ENCODE assay signal across 20 cellular contexts in the genomic region with DNA sequence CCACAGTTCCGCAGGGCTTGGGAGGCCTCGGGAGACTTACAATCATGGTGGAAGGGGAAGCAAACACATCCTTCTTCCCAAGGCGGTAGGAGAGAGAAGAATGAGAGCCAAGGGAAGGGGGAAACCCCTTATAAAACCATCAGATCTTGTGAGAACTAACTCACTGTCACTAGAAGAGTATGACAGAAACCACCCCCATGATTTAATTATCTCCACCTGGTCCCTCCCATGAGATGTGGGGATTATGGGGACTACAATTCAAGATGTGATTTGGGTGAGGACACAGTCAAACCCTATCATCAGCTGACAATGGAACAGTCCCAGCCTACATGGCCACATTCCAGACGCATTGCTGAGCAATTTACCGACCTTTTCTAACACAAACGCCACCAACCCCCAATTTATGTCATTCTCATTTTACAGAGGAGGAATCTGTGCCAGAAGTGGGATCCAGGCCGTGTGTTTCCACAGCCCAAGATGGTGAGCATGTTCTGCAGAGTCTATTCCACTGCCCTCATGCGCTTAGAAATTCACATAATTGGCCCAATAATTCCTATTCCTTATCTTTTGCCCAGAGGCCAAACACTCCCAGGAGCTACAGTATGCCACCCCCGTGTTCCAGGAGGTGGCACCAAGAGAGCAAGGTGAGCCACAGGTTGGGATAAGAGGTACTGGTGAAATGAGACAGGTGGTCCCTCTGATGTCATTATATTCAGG. TPM values are rescaled to one million over a fixed set of nuclear protein-coding genes. Genes with fewer than 3 reads are reported as not detected.
DNase-seq lines count a peak whose midpoint lies in the region; FAIRE-seq and TF ChIP-seq lines count a peak whose summit lies in the region.
"Had no signal": no experiment of that assay in that cellular context is flagged by ENCODE, and none has a peak within 500 bp of the region (broad histone marks: within the 10 kb centered on the region; RNA-seq: fewer than 3 reads in every experiment).

No MANE protein-coding gene starts in this region.

- H2BK120ac ChIP-seq in H1 (replicated peaks; ENCODE audit: low read depth, low read length) (no peak overlapping the region), trophoblast cell (ENCODE audit: insufficient read depth, low read length, poor library complexity) (no peak overlapping the region)

- H2BK5ac ChIP-seq in H1 (ENCODE audit: low read depth, low read length) (no peak overlapping the region), trophoblast cell (ENCODE audit: low read depth, low read length, poor library complexity) (no peak overlapping the region)

- H4K8ac ChIP-seq in H1 (ENCODE audit: extremely low read depth, insufficient read depth, low read length) (no peak overlapping the region), trophoblast cell (ENCODE audit: low read depth, low read length) (no peak overlapping the region)

- H3K23ac ChIP-seq in H1 (ENCODE audit: insufficient read length) = no peak overlapping the region
- H3K23ac ChIP-seq in trophoblast cell (ENCODE audit: low read length) = no peak overlapping the region

- H4K5ac ChIP-seq in H1 (ENCODE audit: insufficient read length, low read depth, low read length) = no peak overlapping the region

- H3K9me3 ChIP-seq in H1 (ENCODE audit: insufficient read depth in 2 of 2, low read depth in 1 of 2, low read length in 1 of 2) (no peaks in the 10 kb centered on the region), trophoblast cell (ENCODE audit: insufficient read depth, low read depth, low read length) (no peaks in the 10 kb centered on the region), testis (no peaks in the 10 kb centered on the region)

- TF ChIP-seq CTCF in H1 (IDR thresholded peaks at IDR 0.05; ENCODE audit: control extremely low read depth in 1 of 3, insufficient read depth in 1 of 3, low read depth in 1 of 3, low read length in 3 of 3) (no peak), testis (IDR thresholded peaks at IDR 0.05) (no peak)

- FAIRE-seq in H1 (lab: Jason Lieb, UNC) = no peak
- FAIRE-seq: GM12878, GM18507, RCC 7860 had no signal

- H4K91ac ChIP-seq in H1 (replicated peaks; ENCODE audit: insufficient read length, low read length) = no peak overlapping the region
- no peak overlapping the region for H4K91ac ChIP-seq in trophoblast cell (ENCODE audit: low read depth, low read length)

- H3K27ac ChIP-seq in H1 (ENCODE audit: low read depth, low read length) = no peak overlapping the region
- H3K27ac ChIP-seq in trophoblast cell (ENCODE audit: low read depth, low read length) = no peak overlapping the region
- no peak overlapping the region for H3K27ac ChIP-seq in testis
- H3K27ac ChIP-seq: 22Rv1, GM23248 had no signal

- no peaks in the 10 kb centered on the region; a peak in 1 of 7 replicates for H3K27me3 ChIP-seq in H1 (replicated peaks in 1 of 4; ENCODE audit: control insufficient read depth in 3 of 4, extremely low read depth in 1 of 4, insufficient read depth in 3 of 4, low read length in 3 of 4)
- no peaks in the 10 kb centered on the region for H3K27me3 ChIP-seq in trophoblast cell (ENCODE audit: insufficient read depth, low read length)
- H3K27me3 ChIP-seq in testis = no peaks in the 10 kb centered on the region

- TF ChIP-seq EP300 in Ishikawa (IDR thresholded peaks at IDR 0.05; ENCODE audit: borderline replicate concordance) = no peak
- TF ChIP-seq EP300 in H1 (IDR thresholded peaks at IDR 0.05; ENCODE audit: borderline replicate concordance in 1 of 2, low read depth in 2 of 2, low read length in 2 of 2) = no peak

- H3K36me3 ChIP-seq in H1 (ENCODE audit: control insufficient read depth in 2 of 4, insufficient read depth in 4 of 4, low read length in 3 of 4) (no peaks in the 10 kb centered on the region), trophoblast cell (ENCODE audit: control insufficient read depth in 1 of 2, insufficient read depth in 2 of 2, low read length in 2 of 2) (no peaks in the 10 kb centered on the region), testis (ENCODE audit: low read depth, missing control alignments) (no peaks in the 10 kb centered on the region)

- H3K4me3 ChIP-seq in H1 (ENCODE audit: extremely low read depth in 1 of 4, insufficient read depth in 2 of 4, low read depth in 3 of 4, low read length in 4 of 4) = no peak overlapping the region
- no peak overlapping the region for H3K4me3 ChIP-seq in trophoblast cell (ENCODE audit: low read depth, low read length)
- H3K4me3 ChIP-seq in testis = no peak overlapping the region
- H3K4me3 ChIP-seq: GM12878, GM23248 had no signal

- H3K23me2 ChIP-seq in H1 (ENCODE audit: low read depth, low read length) = no peaks in the 10 kb centered on the region

- CTCF ChIA-PET in H1 (lab: Charles Lee; ENCODE audit: partially characterized antibody) = interaction anchor here (0.6 kb wide), 1 partner anchor 20 kb away, joined by 5 read pairs; no protein-coding TSS in a partner anchor

- TF ChIP-seq RAD21 in Ishikawa (IDR thresholded peaks at IDR 0.05; ENCODE audit: low read depth) (no peak), H1 (IDR thresholded peaks at IDR 0.05 in 1 of 2, conservative IDR thresholded peaks at IDR 0.05 in 1 of 2; ENCODE audit: low read depth in 2 of 2, low read length in 2 of 2) (no peak)

- H3K4ac ChIP-seq in H1 (replicated peaks; ENCODE audit: insufficient read length, low read depth, low read length) = no peak overlapping the region
- H3K4ac ChIP-seq in trophoblast cell (ENCODE audit: low read depth, low read length) = no peak overlapping the region

- H3K4me2 ChIP-seq in H1 (ENCODE audit: insufficient read depth in 1 of 2, low read depth in 2 of 2, low read length in 2 of 2) = no peak overlapping the region
- no peak overlapping the region for H3K4me2 ChIP-seq in trophoblast cell (ENCODE audit: low read length)

- no peak overlapping the region for H3K56ac ChIP-seq in H1 (replicated peaks; ENCODE audit: insufficient read length, low read depth, low read length)

- TF ChIP-seq POLR2A in H1 (IDR thresholded peaks at IDR 0.05; ENCODE audit: control extremely low read depth in 1 of 2, low read depth in 2 of 2, low read length in 2 of 2) = no peak
- TF ChIP-seq POLR2A in testis (IDR thresholded peaks at IDR 0.05) = no peak

- POLR2A ChIA-PET in H1 (lab: Charles Lee; ENCODE audit: partially characterized antibody) = interaction anchor here (0.6 to 2.2 kb wide), 3 partner anchors 32 to 39 kb away, joined by 3 to 6 read pairs (median 3); no protein-coding TSS in a partner anchor

- H3K79me2 ChIP-seq in H1 (ENCODE audit: control insufficient read depth in 1 of 2, insufficient read depth in 2 of 2, low read length in 2 of 2) (no peaks in the 10 kb centered on the region), trophoblast cell (ENCODE audit: control insufficient read depth, insufficient read depth, low read length, poor library complexity) (no peaks in the 10 kb centered on the region)

- 81% methylated on average over 9 of the region's 9 CpGs; no CpG with 5 or more reads in 1 of the 2 experiments for WGBS in H1 (ENCODE audit: extremely low coverage in 1 of 2, insufficient coverage in 1 of 2, insufficient read length in 1 of 2, insufficient replicate concordance in 2 of 2, low coverage in 1 of 2, low lambda C conversion rate in 2 of 2, missing lambda C conversion rate in 1 of 2), 2 experiments
- no CpG with 5 or more reads among the region's 9 CpGs for WGBS in trophoblast cell (ENCODE audit: extremely low coverage, insufficient coverage, insufficient read length)
- WGBS in testis, 2 donors = 76 to 77% methylated on average over 9 of the region's 9 CpGs

- peak; percentile 6 for DNase-seq in NCI-H146 (lab: John Stamatoyannopoulos, UW)
- DNase-seq in NCI-H146 treated with DMSO at 0.1 percent for 48 hours (lab: John Stamatoyannopoulos, UW; ENCODE audit: unreplicated experiment) = no peak
- no peak for DNase-seq in H1 (ENCODE audit: low read depth in 1 of 2, low spot score in 2 of 2)
- peak; percentile 57 to 88 for DNase-seq in trophoblast cell
- no peak for DNase-seq in NCI-H128 (lab: John Stamatoyannopoulos, UW; ENCODE audit: unreplicated experiment)
- no peak for DNase-seq in hippocampal formation (lab: John Stamatoyannopoulos, UW)
- DNase-seq in testis = no peak
- DNase-seq: DMS79 treated with DMSO at 0.1 percent for 48 hours, GDM1, GM23248, HFFc6, KG1, NCI-H1436 treated with DMSO at 0.1 percent for 48 hours, NCI-H446, Right ventricle myocardium superior had no signal

- no peak overlapping the region for H2BK12ac ChIP-seq in H1 (ENCODE audit: low read depth, low read length)
- no peak overlapping the region for H2BK12ac ChIP-seq in trophoblast cell (ENCODE audit: low read length)

- H2AK5ac ChIP-seq in H1 (ENCODE audit: low read depth, low read length) (no peak overlapping the region), trophoblast cell (ENCODE audit: low read length) (no peak overlapping the region)

- intact Hi-C loops in testis (cut with DNase I; ENCODE audit: low total_unique reads) = no loop called here

- no peak overlapping the region for H4K12ac ChIP-seq in trophoblast cell (ENCODE audit: low read depth, low read length)

- H2BK15ac ChIP-seq in H1 (ENCODE audit: low read length) = no peak overlapping the region

- H3K4me1 ChIP-seq in H1 (replicated peaks in 1 of 4; ENCODE audit: control insufficient read depth in 3 of 4, insufficient read depth in 4 of 4, low read length in 3 of 4) = peaks cover 0 to 5% (median 0%) of the 10 kb centered on the region in 4 experiments; a peak in 3 of 7 replicates
- peaks cover 0 to 4% of the 10 kb centered on the region in 2 experiments for H3K4me1 ChIP-seq in trophoblast cell (ENCODE audit: control insufficient read depth in 1 of 2, insufficient read depth in 2 of 2, low read length in 2 of 2)
- no peaks in the 10 kb centered on the region for H3K4me1 ChIP-seq in testis

- no peak overlapping the region for H3K14ac ChIP-seq in H1 (ENCODE audit: insufficient read length)
- H3K14ac ChIP-seq in trophoblast cell (ENCODE audit: low read length) = no peak overlapping the region

- H3K79me1 ChIP-seq in H1 (ENCODE audit: low read depth, low read length) = no peaks in the 10 kb centered on the region
- H3K79me1 ChIP-seq in trophoblast cell (ENCODE audit: low read length) = no peaks in the 10 kb centered on the region

- H4K20me1 ChIP-seq in H1 (replicated peaks in 1 of 2; ENCODE audit: control insufficient read depth in 1 of 2, insufficient read depth in 2 of 2, low read length in 2 of 2) = no peaks in the 10 kb centered on the region

- H3K18ac ChIP-seq in H1 (ENCODE audit: extremely low read depth, low read length) (no peak overlapping the region), trophoblast cell (ENCODE audit: low read length) (no peak overlapping the region)

- H2BK20ac ChIP-seq in H1 (ENCODE audit: low read length) = no peak overlapping the region

- no peak overlapping the region for H3K9ac ChIP-seq in H1 (replicated peaks in 1 of 4; ENCODE audit: extremely low read depth in 1 of 4, low read depth in 3 of 4, low read length in 3 of 4)
- H3K9ac ChIP-seq in trophoblast cell (ENCODE audit: low read length) = no peak overlapping the region
- H3K9ac ChIP-seq: GM23248 had no signal

- no peak overlapping the region for H2AFZ ChIP-seq in H1 (ENCODE audit: low read length)
- H2AFZ ChIP-seq in trophoblast cell (ENCODE audit: insufficient read depth, low read length, poor library complexity) = no peak overlapping the region
- H2AFZ ChIP-seq: GM23248 had no signal

RNA-seq across cellular contexts. Expression of gene MILR1, which starts 17.3 kb away (rescaled TPM):
- not detected in 2 replicates for total RNA-seq in H1 (2021; fragmentation: NEBNext Ultra II Directional; extraction: Animal tissue kit (Norgen Biotek cat#: 25700))
- polyA plus RNA-seq in H1 (2011; rRNA removed) (not detected in 2 replicates), testis (ENCODE audit: insufficient read depth, low read depth, low replicate concordance) (3.7 TPM)
- not detected for polyA plus RNA-seq in H1 (2011; cell fraction: cytosol; rRNA removed)
- polyA plus RNA-seq in H1 (2011; cell fraction: nucleus; rRNA removed) = not detected
- not detected in 4 replicates for polyA plus RNA-seq in H1 (2012, experiment 1 of 2)
- not detected for polyA plus RNA-seq in H1 (2012, experiment 2 of 2)
- not detected for polyA plus RNA-seq in H1 (2013, experiment 1 of 2)
- not detected for polyA plus RNA-seq in H1 (2013, experiment 2 of 2)
- not detected in 2 replicates for polyA minus RNA-seq in H1 (2011; rRNA and poly(A)+ RNA removed)
- polyA minus RNA-seq in H1 (2011; cell fraction: cytosol; rRNA and poly(A)+ RNA removed) = not detected
- polyA minus RNA-seq in H1 (2011; cell fraction: nucleus; rRNA and poly(A)+ RNA removed) = not detected
- 0.18 and 0.29 TPM in 2 replicates for polyA plus RNA-seq in trophoblast cell (2013)
- 1 to 10 TPM; 3.1 to 5.5 TPM for total RNA-seq in testis

RNA-seq across cellular contexts. Expression of gene POLG2, which starts 30.7 kb away (rescaled TPM):
- 30.9 and 34.3 TPM in 2 replicates for total RNA-seq in H1 (2021; fragmentation: NEBNext Ultra II Directional; extraction: Animal tissue kit (Norgen Biotek cat#: 25700))
- 8.2 and 9.7 TPM in 2 replicates for polyA plus RNA-seq in H1 (2011; rRNA removed)
- polyA plus RNA-seq in H1 (2011; cell fraction: cytosol; rRNA removed) = 14.6 TPM
- polyA plus RNA-seq in H1 (2011; cell fraction: nucleus; rRNA removed) = 13.3 TPM
- polyA plus RNA-seq in H1 (2012, experiment 1 of 2) = 21.2 to 31.3 TPM (median 22.1 TPM) in 4 replicates
- 3.2 TPM for polyA plus RNA-seq in H1 (2012, experiment 2 of 2)
- 20.8 TPM for polyA plus RNA-seq in H1 (2013, experiment 1 of 2)
- polyA plus RNA-seq in H1 (2013, experiment 2 of 2) = 18.3 TPM
- 8.1 and 11.1 TPM in 2 replicates for polyA minus RNA-seq in H1 (2011; rRNA and poly(A)+ RNA removed)
- polyA minus RNA-seq in H1 (2011; cell fraction: cytosol; rRNA and poly(A)+ RNA removed) = 11.4 TPM
- 25.4 TPM for polyA minus RNA-seq in H1 (2011; cell fraction: nucleus; rRNA and poly(A)+ RNA removed)
- polyA plus RNA-seq in trophoblast cell (2013) = 7.7 and 8.4 TPM in 2 replicates
- total RNA-seq in testis = 10 to 100 TPM; 19.0 to 29.7 TPM
- polyA plus RNA-seq in testis (ENCODE audit: insufficient read depth, low read depth, low replicate concordance) = 47.1 TPM

RNA-seq across cellular contexts. Expression of gene DDX5, which starts 39.9 kb away (rescaled TPM):
- total RNA-seq in H1 (2021; fragmentation: NEBNext Ultra II Directional; extraction: Animal tissue kit (Norgen Biotek cat#: 25700)) = 572 and 622 TPM in 2 replicates
- polyA plus RNA-seq in H1 (2011; rRNA removed) (591 and 931 TPM in 2 replicates), testis (ENCODE audit: insufficient read depth, low read depth, low replicate concordance) (516 TPM)
- 642 TPM for polyA plus RNA-seq in H1 (2011; cell fraction: cytosol; rRNA removed)
- 1,555 TPM for polyA plus RNA-seq in H1 (2011; cell fraction: nucleus; rRNA removed)
- polyA plus RNA-seq in H1 (2012, experiment 1 of 2) = 409 to 706 TPM (median 432 TPM) in 4 replicates
- 48.0 TPM for polyA plus RNA-seq in H1 (2012, experiment 2 of 2)
- 481 TPM for polyA plus RNA-seq in H1 (2013, experiment 1 of 2)
- polyA plus RNA-seq in H1 (2013, experiment 2 of 2) = 448 TPM
- polyA minus RNA-seq in H1 (2011; rRNA and poly(A)+ RNA removed) = 326 and 526 TPM in 2 replicates
- polyA minus RNA-seq in H1 (2011; cell fraction: cytosol; rRNA and poly(A)+ RNA removed) = 382 TPM
- 1,592 TPM for polyA minus RNA-seq in H1 (2011; cell fraction: nucleus; rRNA and poly(A)+ RNA removed)
- polyA plus RNA-seq in trophoblast cell (2013) = 580 and 586 TPM in 2 replicates
- 100 to 1,000 TPM; 557 to 697 TPM for total RNA-seq in testis

RNA-seq across cellular contexts. Expression of gene CEP95, which starts 40.6 kb away (rescaled TPM):
- total RNA-seq in H1 (2021; fragmentation: NEBNext Ultra II Directional; extraction: Animal tissue kit (Norgen Biotek cat#: 25700)) = 50.8 and 51.5 TPM in 2 replicates
- polyA plus RNA-seq in H1 (2011; rRNA removed) (13.5 and 22.3 TPM in 2 replicates), testis (ENCODE audit: insufficient read depth, low read depth, low replicate concordance) (54.1 TPM)
- polyA plus RNA-seq in H1 (2011; cell fraction: cytosol; rRNA removed) = 30.0 TPM
- 44.9 TPM for polyA plus RNA-seq in H1 (2011; cell fraction: nucleus; rRNA removed)
- polyA plus RNA-seq in H1 (2012, experiment 1 of 2) = 47.3 to 62.9 TPM (median 52.4 TPM) in 4 replicates
- polyA plus RNA-seq in H1 (2012, experiment 2 of 2) = 2.2 TPM
- 66.7 TPM for polyA plus RNA-seq in H1 (2013, experiment 1 of 2)
- 55.2 TPM for polyA plus RNA-seq in H1 (2013, experiment 2 of 2)
- 26.4 and 27.4 TPM in 2 replicates for polyA minus RNA-seq in H1 (2011; rRNA and poly(A)+ RNA removed)
- polyA minus RNA-seq in H1 (2011; cell fraction: cytosol; rRNA and poly(A)+ RNA removed) = 31.3 TPM
- polyA minus RNA-seq in H1 (2011; cell fraction: nucleus; rRNA and poly(A)+ RNA removed) = 82.2 TPM
- polyA plus RNA-seq in trophoblast cell (2013) = 36.1 and 37.4 TPM in 2 replicates
- 10 to 100 TPM; 73.6 to 93.5 TPM for total RNA-seq in testis

Comparison
In these comparisons a context has a peak if more than half of its experiments do, and no peak if none do; other contexts are left out.
1. DNase-seq: peak in NCI-H146 (single experiment) and trophoblast cell (2 of 2); none in NCI-H146 treated with DMSO at 0.1 percent for 48 hours (single experiment), H1 (0 of 2), NCI-H128 (single experiment), hippocampal formation (0 of 2) and testis (single experiment).